Comparison of ENCODE assay signal across 28 cellular contexts in the genomic region with DNA sequence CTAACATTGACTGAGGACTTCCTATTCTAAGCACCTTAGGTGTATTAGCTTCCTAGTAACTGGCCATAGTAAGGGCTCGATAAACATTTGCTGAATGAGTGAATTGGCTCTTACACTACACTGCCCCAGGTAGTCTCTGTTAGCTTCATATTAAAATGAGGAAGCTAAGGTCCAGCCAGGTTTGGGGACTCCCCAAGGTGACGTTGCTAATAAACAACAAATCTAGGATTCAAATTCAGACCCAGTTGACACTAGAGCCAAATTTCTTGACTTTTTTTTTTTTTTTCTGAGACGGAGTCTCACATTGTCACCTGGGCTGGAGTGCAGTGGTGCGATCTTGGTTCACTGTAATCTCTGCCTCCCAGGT. TPM values are rescaled to one million over a fixed set of nuclear protein-coding genes. Genes with fewer than 3 reads are reported as not detected.
"Had no signal": no experiment of that assay in that cellular context is flagged by ENCODE, and none has a peak within 500 bp of the region (broad histone marks: within the 10 kb centered on the region; RNA-seq: fewer than 3 reads in every experiment).

No MANE protein-coding gene starts in this region.

- H3K4me3 ChIP-seq: heart left ventricle, lung, pancreas, prostate gland, stomach, thoracic aorta had no signal

- H3K36me3 ChIP-seq: heart left ventricle, pancreas, prostate gland, stomach, thoracic aorta had no signal

- FAIRE-seq: frontal cortex, pancreas, urothelium cell line had no signal

- H3K9me3 ChIP-seq: heart left ventricle, pancreas, prostate gland, stomach, thoracic aorta had no signal

- H3K4me1 ChIP-seq: heart left ventricle, pancreas, prostate gland, stomach had no signal

- DNase-seq: effector memory CD4-positive, alpha-beta T cell; heart left ventricle; hippocampal formation; left colon; left ventricle myocardium superior; occipital lobe; pancreas; stimulated activated CD4-positive, alpha-beta T cell treated with anti-CD3 and anti-CD28 coated beads, Interleukin-2, amount 100 ng/mL, for 24 hours; stimulated activated CD4-positive, alpha-beta T cell treated with anti-CD3 and anti-CD28 coated beads, Interleukin-4, amount 100 ng/mL, for 4 hours; stimulated activated naive CD4-positive, alpha-beta T cell; stomach; substantia nigra had no signal

- H3K27ac ChIP-seq: heart left ventricle, pancreas, prostate gland, stomach, thoracic aorta had no signal

- ATAC-seq: heart left ventricle; left colon; left ventricle myocardium superior; natural killer cell treated with Interleukin-12 subunit alpha and Interleukin-12 subunit beta and Interleukin-15 and Interleukin-18, amount 100 ng/mL, for 72 hours; pancreas; sciatic nerve had no signal

- H3K27me3 ChIP-seq: pancreas had no signal

RNA-seq across cellular contexts. Expression of gene ARHGAP40, which starts 16.2 kb away (rescaled TPM):
- total RNA-seq: fibroblast of lung; glomerular endothelial cell; heart left ventricle; left colon; left ventricle myocardium superior; mucosa of gallbladder; myocyte; natural killer cell treated with Interleukin-12 subunit alpha and Interleukin-12 subunit beta and Interleukin-15 and Interleukin-18, amount 100 ng/mL, for 72 hours; occipital lobe; sciatic nerve; skeletal muscle tissue; thoracic aorta had no signal
- polyA plus RNA-seq: fibroblast of lung had no signal

RNA-seq across cellular contexts. Expression of gene ADIG, which starts 36.8 kb away (rescaled TPM):
- total RNA-seq: epithelial cell of proximal tubule, fibroblast of lung, frontal cortex, glomerular endothelial cell, heart left ventricle, kidney epithelial cell, left colon, left ventricle myocardium superior, lung, mesothelial cell of epicardium, mucosa of gallbladder, myocyte, occipital lobe, pancreas, prostate gland, renal cortical epithelial cell, sciatic nerve, skeletal muscle tissue, stomach, thoracic aorta had no signal
- polyA plus RNA-seq: fibroblast of lung, heart left ventricle, lung, pancreas, stomach had no signal
